In the genomic region with DNA sequence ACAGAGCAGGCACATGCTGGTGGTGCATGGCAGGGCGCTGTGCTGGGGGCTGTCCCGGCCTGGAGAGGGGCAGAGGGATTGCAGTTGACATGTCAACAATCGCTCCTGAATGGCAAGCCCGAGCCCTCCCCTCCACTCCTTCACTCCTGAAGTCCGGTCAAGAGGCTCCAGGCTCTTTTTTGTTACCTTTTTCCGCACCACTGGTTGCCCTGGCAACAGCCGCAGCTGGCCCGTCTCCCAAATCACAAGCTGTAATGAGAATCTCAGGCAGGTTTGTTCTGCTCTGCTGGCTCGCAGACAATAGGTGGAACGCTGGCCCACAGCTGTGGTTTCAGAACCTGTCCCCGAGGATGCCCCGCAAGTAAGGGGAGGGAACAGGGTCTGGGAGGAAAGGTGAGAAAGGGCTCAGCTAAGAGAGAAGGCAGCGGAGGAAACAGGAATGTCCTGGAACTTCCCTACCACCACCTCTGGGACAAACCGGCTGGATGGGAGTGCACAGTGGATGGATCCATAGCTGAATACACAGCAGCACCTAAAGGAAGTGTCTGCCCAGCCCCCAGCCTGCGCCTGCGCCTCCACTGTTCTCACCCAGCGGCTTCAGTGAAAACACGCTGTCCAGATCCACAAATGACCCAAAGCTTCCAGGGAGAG, we compare ENCODE assay signal across 8 cellular contexts. TPM values are rescaled to one million over a fixed set of nuclear protein-coding genes. Genes with fewer than 3 reads are reported as not detected.
A peak's percentile ranks its signal among the peaks of the same experiment; 100 is the strongest.
DNase-seq lines count a peak whose midpoint lies in the region; ATAC-seq and TF ChIP-seq lines count a peak whose summit lies in the region.

No MANE protein-coding gene starts in this region.

- H3K4me3 Mint-ChIP-seq in effector memory CD8-positive, alpha-beta T cell = no peak overlapping the region
- H3K4me3 Mint-ChIP-seq in activated T-cell treated with anti-CD3 and anti-CD28 coated beads, Interleukin-2, amount 50 U/mL, for 72 hours = no peak overlapping the region
- no peak overlapping the region for H3K4me3 Mint-ChIP-seq in naive thymus-derived CD8-positive, alpha-beta T cell

- no peaks in the 10 kb centered on the region for H3K4me1 Mint-ChIP-seq in effector memory CD8-positive, alpha-beta T cell (ENCODE audit: low read depth in 2 of 2)
- H3K4me1 Mint-ChIP-seq in activated T-cell treated with anti-CD3 and anti-CD28 coated beads, Interleukin-2, amount 50 U/mL, for 72 hours (ENCODE audit: low read depth) = no peaks in the 10 kb centered on the region
- H3K4me1 Mint-ChIP-seq in naive thymus-derived CD8-positive, alpha-beta T cell = peaks cover 0 to 21% (median 0%) of the 10 kb centered on the region in 4 donors

- peaks cover 20 to 70% of the 10 kb centered on the region in 2 donors for H3K27me3 Mint-ChIP-seq in effector memory CD8-positive, alpha-beta T cell
- H3K27me3 Mint-ChIP-seq in activated T-cell treated with anti-CD3 and anti-CD28 coated beads, Interleukin-2, amount 50 U/mL, for 72 hours (ENCODE audit: low read depth) = peaks cover 16% of the 10 kb centered on the region
- peaks cover 0 to 10% (median 2%) of the 10 kb centered on the region in 5 donors for H3K27me3 Mint-ChIP-seq in naive thymus-derived CD8-positive, alpha-beta T cell

- DNase-seq in RWPE2 (ENCODE audit: low spot score) = no peak
- peak; percentile 92 for DNase-seq in kidney epithelial cell (ENCODE audit: low read depth)
- no peak for DNase-seq in effector memory CD8-positive, alpha-beta T cell
- DNase-seq in activated T-cell treated with anti-CD3 and anti-CD28 coated beads, Interleukin-2, amount 50 U/mL, for 72 hours = no peak
- DNase-seq in globus pallidus (ENCODE audit: low spot score) = no peak
- DNase-seq in naive thymus-derived CD8-positive, alpha-beta T cell = no peak

- TF ChIP-seq CTCF in RWPE2 (IDR thresholded peaks at IDR 0.05; ENCODE audit: poor library complexity, severe bottlenecking) (no peak), kidney epithelial cell (IDR thresholded peaks at IDR 0.05; ENCODE audit: insufficient read depth, low read length, poor library complexity, severe bottlenecking) (no peak)

- H3K36me3 Mint-ChIP-seq in effector memory CD8-positive, alpha-beta T cell (ENCODE audit: insufficient read depth) = no peaks in the 10 kb centered on the region
- H3K36me3 Mint-ChIP-seq in activated T-cell treated with anti-CD3 and anti-CD28 coated beads, Interleukin-2, amount 50 U/mL, for 72 hours (ENCODE audit: insufficient read depth in 2 of 2) = no peaks in the 10 kb centered on the region
- no peaks in the 10 kb centered on the region for H3K36me3 Mint-ChIP-seq in naive thymus-derived CD8-positive, alpha-beta T cell

- POLR2A ChIA-PET in naive thymus-derived CD8-positive, alpha-beta T cell (lab: Charles Lee) = no interaction called here

- peaks cover 28% of the 10 kb centered on the region for H3K4me1 ChIP-seq in RWPE2 (ENCODE audit: insufficient read depth, poor library complexity, severe bottlenecking)

- H3K4me3 ChIP-seq in RWPE2 (ENCODE audit: severe bottlenecking) = no peak overlapping the region
- H3K4me3 ChIP-seq in kidney epithelial cell (ENCODE audit: low read depth, low read length) = no peak overlapping the region

- peak; percentile 51 for ATAC-seq in GM19438 (IDR thresholded peaks at IDR 0.05; ENCODE audit: low read depth, unreplicated experiment)
- ATAC-seq in HG03521 (IDR thresholded peaks at IDR 0.05; ENCODE audit: unreplicated experiment) = peak; percentile 30
- ATAC-seq in RWPE2 (ENCODE audit: low read depth) = peak; percentile 39
- ATAC-seq in effector memory CD8-positive, alpha-beta T cell (replicated peaks) = no peak
- no peak for ATAC-seq in activated T-cell treated with anti-CD3 and anti-CD28 coated beads, Interleukin-2, amount 50 U/mL, for 72 hours (replicated peaks in 1 of 2)
- ATAC-seq in naive thymus-derived CD8-positive, alpha-beta T cell = no peak

- no peaks in the 10 kb centered on the region for H3K9me3 Mint-ChIP-seq in effector memory CD8-positive, alpha-beta T cell
- peaks cover 0 to 3% of the 10 kb centered on the region in 2 donors for H3K9me3 Mint-ChIP-seq in activated T-cell treated with anti-CD3 and anti-CD28 coated beads, Interleukin-2, amount 50 U/mL, for 72 hours
- no peaks in the 10 kb centered on the region for H3K9me3 Mint-ChIP-seq in naive thymus-derived CD8-positive, alpha-beta T cell

- peak overlapping the region; percentile 91 for H3K27ac ChIP-seq in RWPE2 (ENCODE audit: poor library complexity, severe bottlenecking)

- peaks cover 6% of the 10 kb centered on the region for H3K9me3 ChIP-seq in RWPE2 (ENCODE audit: severe bottlenecking)

- H3K27me3 ChIP-seq in RWPE2 (ENCODE audit: insufficient read depth, poor library complexity, severe bottlenecking) (no peaks in the 10 kb centered on the region), kidney epithelial cell (ENCODE audit: control insufficient read depth, insufficient read depth, low read length) (no peaks in the 10 kb centered on the region)

- H3K36me3 ChIP-seq in RWPE2 (ENCODE audit: low read depth) (no peaks in the 10 kb centered on the region), kidney epithelial cell (ENCODE audit: control insufficient read depth, insufficient read depth, low read length) (no peaks in the 10 kb centered on the region)

- no peak overlapping the region for H3K27ac Mint-ChIP-seq in effector memory CD8-positive, alpha-beta T cell
- no peak overlapping the region for H3K27ac Mint-ChIP-seq in activated T-cell treated with anti-CD3 and anti-CD28 coated beads, Interleukin-2, amount 50 U/mL, for 72 hours
- no peak overlapping the region for H3K27ac Mint-ChIP-seq in naive thymus-derived CD8-positive, alpha-beta T cell

RNA-seq across cellular contexts. Expression of a gene that starts 58.9 kb away (rescaled TPM):
- total RNA-seq in kidney epithelial cell = not detected in 2 replicates
- total RNA-seq in activated T-cell treated with anti-CD3 and anti-CD28 coated beads, Interleukin-2, amount 50 U/mL, for 72 hours = not detected
- not detected for total RNA-seq in naive thymus-derived CD8-positive, alpha-beta T cell
- polyA plus RNA-seq in naive thymus-derived CD8-positive, alpha-beta T cell = not detected

Comparison
In these comparisons a context has a peak if more than half of its experiments do, and no peak if none do; other contexts are left out.
1. ATAC-seq: peak in GM19438 (single experiment), HG03521 (single experiment) and RWPE2 (single experiment); none in effector memory CD8-positive, alpha-beta T cell (single experiment), activated T-cell treated with anti-CD3 and anti-CD28 coated beads, Interleukin-2, amount 50 U/mL, for 72 hours (0 of 2) and naive thymus-derived CD8-positive, alpha-beta T cell (0 of 2).